ENCODE assay signal across 1 cellular context in the genomic region with DNA sequence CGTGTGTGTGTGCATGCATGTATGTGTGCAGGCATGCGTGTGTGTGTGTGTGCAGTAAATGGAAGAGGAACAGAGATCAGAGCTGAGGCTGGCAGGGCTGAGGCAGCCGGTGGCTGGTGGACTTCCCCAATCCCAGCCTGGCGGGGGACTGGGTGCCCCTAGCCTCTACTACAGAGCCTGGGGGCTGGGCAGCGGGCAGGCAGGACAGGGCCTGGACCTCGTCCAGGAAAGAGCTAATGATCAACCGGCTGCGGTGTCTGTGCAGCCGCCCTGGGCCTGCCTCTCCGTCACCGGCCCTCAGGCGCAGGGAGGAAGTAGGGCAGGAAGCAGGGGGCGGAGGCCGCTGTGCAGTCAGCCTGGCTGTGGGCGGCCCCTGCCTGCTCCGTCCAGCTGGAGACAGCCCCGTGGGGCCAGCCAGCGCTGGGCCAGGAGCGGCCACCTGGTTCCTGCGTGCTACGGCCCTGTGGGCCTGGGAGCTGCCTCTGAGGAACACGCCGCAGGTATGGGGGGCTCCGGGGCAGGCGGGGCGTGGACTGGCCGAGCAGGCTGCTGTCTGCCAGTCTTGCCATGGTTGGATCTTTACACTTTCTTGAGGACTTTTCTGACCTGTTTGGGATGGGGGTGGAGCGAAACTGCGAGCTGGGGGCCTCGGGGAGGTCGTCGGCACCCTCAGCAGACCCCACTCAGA.
TF ChIP-seq lines count a peak whose summit lies in the region.

TSS of gene SH3TC1 (plus strand) at position 385 of the 688 bp plus-strand sequence. CDS start 5,905 bp downstream, outside the sequence.

TF ChIP-seq in HepG2, 621 proteins besides CTCF, POLR2A, EP300 and RAD21 (continued from another document and continues in another):
- TF ChIP-seq ZUFSP (CRISPR knock-in tag; IDR thresholded peaks at IDR 0.05; ENCODE audit: borderline replicate concordance) (no peak), ZSCAN12 (CRISPR knock-in tag; IDR thresholded peaks at IDR 0.05) (no peak), THAP7 (CRISPR knock-in tag; IDR thresholded peaks at IDR 0.05) (peak; percentile 85; the same call in 1 of the 2 replicates), ZNF629 (CRISPR knock-in tag; conservative IDR thresholded peaks at IDR 0.05) (0 out of 2 replicates have a peak, but pooled peaks have one; percentile 4), HNF4G (IDR thresholded peaks at IDR 0.05; ENCODE audit: borderline replicate concordance, low read depth, low read length) (no peak), HNF4G (CRISPR knock-in tag; IDR thresholded peaks at IDR 0.05; ENCODE audit: borderline replicate concordance, low read depth) (no peak), ELF1 (CRISPR knock-in tag; IDR thresholded peaks at IDR 0.05) (peak; percentile 88), ZNF468 (CRISPR knock-in tag; IDR thresholded peaks at IDR 0.05) (no peak), AGO2 (optimal IDR thresholded peaks at IDR 0.05; ENCODE audit: low read depth, low read length) (no peak), TAF15 (IDR thresholded peaks at IDR 0.05; ENCODE audit: low read depth, low read length, poor library complexity, severe bottlenecking) (no peak), ARID3A (IDR thresholded peaks at IDR 0.05; ENCODE audit: low read depth, low read length) (no peak), E2F2 (CRISPR knock-in tag; IDR thresholded peaks at IDR 0.05; ENCODE audit: borderline replicate concordance) (no peak), HOMEZ (CRISPR knock-in tag; IDR thresholded peaks at IDR 0.05; ENCODE audit: low read depth) (0 out of 2 replicates have a peak, but pooled peaks have one; percentile 50), ZNF607 (CRISPR knock-in tag; IDR thresholded peaks at IDR 0.05; ENCODE audit: borderline replicate concordance) (no peak; the same call in 1 of the 2 replicates), ZNF292 (CRISPR knock-in tag; IDR thresholded peaks at IDR 0.05; ENCODE audit: borderline replicate concordance, low read depth) (peak; percentile 92), SNAI1 (CRISPR knock-in tag; IDR thresholded peaks at IDR 0.05; ENCODE audit: borderline replicate concordance) (peak; percentile 44), ZNF598 (CRISPR knock-in tag; IDR thresholded peaks at IDR 0.05; ENCODE audit: borderline replicate concordance) (no peak), IRX3 (CRISPR knock-in tag; IDR thresholded peaks at IDR 0.05; ENCODE audit: borderline replicate concordance, low read depth) (no peak), EEA1 (CRISPR knock-in tag; IDR thresholded peaks at IDR 0.05; ENCODE audit: borderline replicate concordance) (peak; percentile 54; the same call in 1 of the 2 replicates), HNRNPLL (IDR thresholded peaks at IDR 0.05; ENCODE audit: low read depth, low read length, poor library complexity, severe bottlenecking) (peak; percentile 80), TERF1 (CRISPR knock-in tag; IDR thresholded peaks at IDR 0.05) (no peak), MIER3 (CRISPR knock-in tag; IDR thresholded peaks at IDR 0.05; ENCODE audit: borderline replicate concordance) (peak; percentile 78; the same call in 1 of the 2 replicates), ZNF746 (CRISPR knock-in tag; IDR thresholded peaks at IDR 0.05) (peak; percentile 68; the same call in 1 of the 2 replicates), EED (CRISPR knock-in tag; IDR thresholded peaks at IDR 0.05) (no peak; the same call in 1 of the 2 replicates), ESRRA (CRISPR knock-in tag; IDR thresholded peaks at IDR 0.05; ENCODE audit: low read depth) (peak; percentile 32; the same call in 1 of the 2 replicates), ZNF780A (CRISPR knock-in tag; IDR thresholded peaks at IDR 0.05) (no peak), KLF11 (CRISPR knock-in tag; IDR thresholded peaks at IDR 0.05) (peak; percentile 61; the same call in 1 of the 2 replicates), ZC3H13 (CRISPR knock-in tag; IDR thresholded peaks at IDR 0.05) (peak; percentile 52; the same call in 1 of the 2 replicates), ETS1 (CRISPR knock-in tag; IDR thresholded peaks at IDR 0.05) (no peak), STAG1 (CRISPR knock-in tag; IDR thresholded peaks at IDR 0.05) (peak; percentile 12; the same call in 1 of the 2 replicates)
- TF ChIP-seq, protein P1, sequence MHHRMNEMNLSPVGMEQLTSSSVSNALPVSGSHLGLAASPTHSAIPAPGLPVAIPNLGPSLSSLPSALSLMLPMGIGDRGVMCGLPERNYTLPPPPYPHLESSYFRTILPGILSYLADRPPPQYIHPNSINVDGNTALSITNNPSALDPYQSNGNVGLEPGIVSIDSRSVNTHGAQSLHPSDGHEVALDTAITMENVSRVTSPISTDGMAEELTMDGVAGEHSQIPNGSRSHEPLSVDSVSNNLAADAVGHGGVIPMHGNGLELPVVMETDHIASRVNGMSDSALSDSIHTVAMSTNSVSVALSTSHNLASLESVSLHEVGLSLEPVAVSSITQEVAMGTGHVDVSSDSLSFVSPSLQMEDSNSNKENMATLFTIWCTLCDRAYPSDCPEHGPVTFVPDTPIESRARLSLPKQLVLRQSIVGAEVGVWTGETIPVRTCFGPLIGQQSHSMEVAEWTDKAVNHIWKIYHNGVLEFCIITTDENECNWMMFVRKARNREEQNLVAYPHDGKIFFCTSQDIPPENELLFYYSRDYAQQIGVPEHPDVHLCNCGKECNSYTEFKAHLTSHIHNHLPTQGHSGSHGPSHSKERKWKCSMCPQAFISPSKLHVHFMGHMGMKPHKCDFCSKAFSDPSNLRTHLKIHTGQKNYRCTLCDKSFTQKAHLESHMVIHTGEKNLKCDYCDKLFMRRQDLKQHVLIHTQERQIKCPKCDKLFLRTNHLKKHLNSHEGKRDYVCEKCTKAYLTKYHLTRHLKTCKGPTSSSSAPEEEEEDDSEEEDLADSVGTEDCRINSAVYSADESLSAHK (CRISPR knock-in tag; IDR thresholded peaks at IDR 0.05; ENCODE audit: borderline replicate concordance) = no peak
- TF ChIP-seq, protein P2, sequence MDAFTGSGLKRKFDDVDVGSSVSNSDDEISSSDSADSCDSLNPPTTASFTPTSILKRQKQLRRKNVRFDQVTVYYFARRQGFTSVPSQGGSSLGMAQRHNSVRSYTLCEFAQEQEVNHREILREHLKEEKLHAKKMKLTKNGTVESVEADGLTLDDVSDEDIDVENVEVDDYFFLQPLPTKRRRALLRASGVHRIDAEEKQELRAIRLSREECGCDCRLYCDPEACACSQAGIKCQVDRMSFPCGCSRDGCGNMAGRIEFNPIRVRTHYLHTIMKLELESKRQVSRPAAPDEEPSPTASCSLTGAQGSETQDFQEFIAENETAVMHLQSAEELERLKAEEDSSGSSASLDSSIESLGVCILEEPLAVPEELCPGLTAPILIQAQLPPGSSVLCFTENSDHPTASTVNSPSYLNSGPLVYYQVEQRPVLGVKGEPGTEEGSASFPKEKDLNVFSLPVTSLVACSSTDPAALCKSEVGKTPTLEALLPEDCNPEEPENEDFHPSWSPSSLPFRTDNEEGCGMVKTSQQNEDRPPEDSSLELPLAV (CRISPR knock-in tag; conservative IDR thresholded peaks at IDR 0.05; ENCODE audit: low read depth) = no peak
- TF ChIP-seq, protein P3, sequence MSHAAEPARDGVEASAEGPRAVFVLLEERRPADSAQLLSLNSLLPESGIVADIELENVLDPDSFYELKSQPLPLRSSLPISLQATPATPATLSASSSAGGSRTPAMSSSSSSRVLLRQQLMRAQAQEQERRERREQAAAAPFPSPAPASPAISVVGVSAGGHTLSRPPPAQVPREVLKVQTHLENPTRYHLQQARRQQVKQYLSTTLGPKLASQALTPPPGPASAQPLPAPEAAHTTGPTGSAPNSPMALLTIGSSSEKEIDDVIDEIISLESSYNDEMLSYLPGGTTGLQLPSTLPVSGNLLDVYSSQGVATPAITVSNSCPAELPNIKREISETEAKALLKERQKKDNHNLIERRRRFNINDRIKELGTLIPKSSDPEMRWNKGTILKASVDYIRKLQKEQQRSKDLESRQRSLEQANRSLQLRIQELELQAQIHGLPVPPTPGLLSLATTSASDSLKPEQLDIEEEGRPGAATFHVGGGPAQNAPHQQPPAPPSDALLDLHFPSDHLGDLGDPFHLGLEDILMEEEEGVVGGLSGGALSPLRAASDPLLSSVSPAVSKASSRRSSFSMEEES (CRISPR knock-in tag; IDR thresholded peaks at IDR 0.05) = peak; percentile 47; the same call in 1 of the 2 replicates
- TF ChIP-seq, protein P4, sequence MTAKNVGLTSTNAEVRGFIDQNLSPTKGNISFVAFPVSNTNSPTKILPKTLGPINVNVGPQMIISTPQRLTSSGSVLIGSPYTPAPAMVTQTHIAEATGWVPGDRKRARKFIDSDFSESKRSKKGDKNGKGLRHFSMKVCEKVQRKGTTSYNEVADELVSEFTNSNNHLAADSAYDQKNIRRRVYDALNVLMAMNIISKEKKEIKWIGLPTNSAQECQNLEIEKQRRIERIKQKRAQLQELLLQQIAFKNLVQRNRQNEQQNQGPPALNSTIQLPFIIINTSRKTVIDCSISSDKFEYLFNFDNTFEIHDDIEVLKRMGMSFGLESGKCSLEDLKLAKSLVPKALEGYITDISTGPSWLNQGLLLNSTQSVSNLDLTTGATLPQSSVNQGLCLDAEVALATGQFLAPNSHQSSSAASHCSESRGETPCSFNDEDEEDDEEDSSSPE (CRISPR knock-in tag; IDR thresholded peaks at IDR 0.05) = 0 out of 2 replicates have a peak, but pooled peaks have one; percentile 38
